Comparison of ENCODE assay signal across 18 cellular contexts in genomic region chr10:78779339-78779955, GRCh38.
A peak's percentile ranks its signal among the peaks of the same experiment; 100 is the strongest.
DNase-seq lines count a peak whose midpoint lies in the region; ATAC-seq, FAIRE-seq and TF ChIP-seq lines count a peak whose summit lies in the region.
"Had no signal": no experiment of that assay in that cellular context is flagged by ENCODE, and none has a peak within 500 bp of the region (broad histone marks: within the 10 kb centered on the region; RNA-seq: fewer than 3 reads in every experiment).

No MANE protein-coding gene starts in this region.

- H3K4me3 ChIP-seq in thoracic aorta, result no peak overlapping the region
- H3K4me3 ChIP-seq: sigmoid colon had no signal

- H3K4me1 ChIP-seq in thoracic aorta (ENCODE audit: control insufficient read depth in 1 of 2, low read depth in 2 of 2), result peaks cover 27 to 73% of the 10 kb centered on the region in 2 donors

- H3K9me3 ChIP-seq in thoracic aorta, result no peaks in the 10 kb centered on the region
- H3K9me3 ChIP-seq: sigmoid colon had no signal

- FAIRE-seq in RCC 7860 (lab: Jason Lieb, UNC), result no peak
- FAIRE-seq: endothelial cell of umbilical vein, GM12892 had no signal

- TF ChIP-seq CTCF in thoracic aorta (IDR thresholded peaks at IDR 0.05), result no peak

- peak; percentile 65 for DNase-seq in H4 (ENCODE audit: low spot score)
- DNase-seq in RCC 7860 (ENCODE audit: low spot score), result peak; percentile 93
- peak; percentile 91 for DNase-seq in kidney tubule cell (ENCODE audit: low spot score)
- no peak for DNase-seq in thoracic aorta (ENCODE audit: low spot score)
- DNase-seq in medulla oblongata (ENCODE audit: extremely low spot score), result no peak
- DNase-seq in cerebellar nuclear complex (lab: John Stamatoyannopoulos, UW), result no peak
- DNase-seq: activated naive CD8-positive, alpha-beta T cell treated with anti-CD3 and anti-CD28 coated beads, Interleukin-2, amount 10 ng/mL, durations not matched to agents 7 days and 5 days; brain microvascular endothelial cell; cortex of kidney; NCI-H187 treated with DMSO at 0.1 percent for 48 hours; NCI-H524 treated with DMSO at 0.1 percent for 48 hours; sigmoid colon; stimulated activated CD4-positive, alpha-beta T cell treated with anti-CD3 and anti-CD28 coated beads, Interleukin-4, amount 100 ng/mL, for 1 hour; T-helper 2 cell had no signal

- no peak for ATAC-seq in thoracic aorta (ENCODE audit: insufficient number of reproducible peaks, low FRiP score, low read depth)
- no peak for ATAC-seq in GM21515 (IDR thresholded peaks at IDR 0.05; ENCODE audit: unreplicated experiment)
- ATAC-seq: WTC11 had no signal

- H3K36me3 ChIP-seq in thoracic aorta, result no peaks in the 10 kb centered on the region
- H3K36me3 ChIP-seq: brain microvascular endothelial cell, sigmoid colon had no signal

- H3K27me3 ChIP-seq in thoracic aorta (replicated peaks; ENCODE audit: insufficient read depth), result no peaks in the 10 kb centered on the region
- H3K27me3 ChIP-seq: sigmoid colon had no signal

- peak overlapping the region; percentile 11 to 75 for H3K27ac ChIP-seq in thoracic aorta
- H3K27ac ChIP-seq: brain microvascular endothelial cell had no signal

Comparison
In these comparisons a context has a peak if more than half of its experiments do, and no peak if none do; other contexts are left out.
1. DNase-seq: peak in H4 (single experiment), RCC 7860 (single experiment) and kidney tubule cell (single experiment); none in thoracic aorta (single experiment), medulla oblongata (single experiment) and cerebellar nuclear complex (0 of 2).